Comparison of ENCODE assay signal across 8 cellular contexts in genomic region chr3:190696777-190697501, GRCh38.
A peak's percentile ranks its signal among the peaks of the same experiment; 100 is the strongest.
DNase-seq lines count a peak whose midpoint lies in the region; ATAC-seq and TF ChIP-seq lines count a peak whose summit lies in the region.

No MANE protein-coding gene starts in this region.

- H3K27me3 ChIP-seq in heart right ventricle (no peaks in the 10 kb centered on the region), Peyer's patch (no peaks in the 10 kb centered on the region), spleen (replicated peaks in 1 of 7) (peaks cover 0 to 7% (median 0%) of the 10 kb centered on the region in 7 donors)

- no peaks in the 10 kb centered on the region for H3K9me3 ChIP-seq in heart right ventricle
- H3K9me3 ChIP-seq in Peyer's patch, result no peaks in the 10 kb centered on the region
- no peaks in the 10 kb centered on the region for H3K9me3 ChIP-seq in spleen

- POLR2A ChIA-PET in HEK293T (lab: Yijun Ruan, JAX), result no interaction called here

- WGBS in heart right ventricle, 2 donors, result 38 to 43% methylated on average over 7 of the region's 7 CpGs
- WGBS in spleen, 5 donors, result 48 to 59% (median 54%) methylated on average over 7 of the region's 7 CpGs

- H3K27ac ChIP-seq in heart right ventricle (no peak overlapping the region), Peyer's patch (no peak overlapping the region), spleen (no peak overlapping the region)

- intact Hi-C loops in heart right ventricle (cut with DNase I), result loop anchor here in 7 of 10 donors (5.0 to 10.0 kb wide), 4 partner anchors 180 to 732 kb away; partner anchors contain the start of gene IL1RAP (in 4 of the 7)
- intact Hi-C loops in left ventricle myocardium superior (cut with micrococcal nuclease), result no loop called here
- intact Hi-C loops in spleen (cut with DNase I; ENCODE audit: low total_unique reads), result no loop called here

- peaks cover 0 to 17% (median 4%) of the 10 kb centered on the region in 9 donors for H3K4me1 ChIP-seq in heart right ventricle
- no peaks in the 10 kb centered on the region for H3K4me1 ChIP-seq in Peyer's patch
- peaks cover 0 to 10% (median 0%) of the 10 kb centered on the region in 6 donors for H3K4me1 ChIP-seq in spleen

- peak in 8 of 9 donors; percentile 36 to 68 (median 58) for TF ChIP-seq CTCF in heart right ventricle (IDR thresholded peaks at IDR 0.05)
- TF ChIP-seq CTCF in Peyer's patch (IDR thresholded peaks at IDR 0.05), result peak in 5 of 6 experiments; percentile 24 to 41 (median 33)
- peak; percentile 64 for TF ChIP-seq CTCF in foreskin fibroblast (IDR thresholded peaks at IDR 0.05; ENCODE audit: low read depth, low read length)
- TF ChIP-seq CTCF in spleen (IDR thresholded peaks at IDR 0.05 in 8 of 11, conservative IDR thresholded peaks at IDR 0.05 in 3 of 11), result peak in 7 of 11 experiments; percentile 6 to 46 (median 38)

- H3K4me3 ChIP-seq in heart right ventricle (peak overlapping the region in 1 of 10 donors; percentile 16), Peyer's patch (no peak overlapping the region), foreskin fibroblast (ENCODE audit: low read depth in 1 of 2, low read length in 2 of 2) (no peak overlapping the region), spleen (no peak overlapping the region)

- peak in 1 of 8 donors; percentile 9 for ATAC-seq in heart right ventricle
- no peak for ATAC-seq in left ventricle myocardium superior

- CTCF ChIA-PET in HEK293T (lab: Yijun Ruan, JAX), result interaction anchor here (0.5 to 1.4 kb wide), 7 partner anchors 42 to 735 kb away, joined by 3 to 5 read pairs (median 4); no protein-coding TSS in a partner anchor

- H3K36me3 ChIP-seq in heart right ventricle (no peaks in the 10 kb centered on the region), Peyer's patch (no peaks in the 10 kb centered on the region), spleen (no peaks in the 10 kb centered on the region)

- TF ChIP-seq POLR2A in Peyer's patch (IDR thresholded peaks at IDR 0.05) (no peak), spleen (IDR thresholded peaks at IDR 0.05) (no peak)

- no peak for DNase-seq in heart right ventricle
- no peak for DNase-seq in left ventricle myocardium superior
- DNase-seq in Peyer's patch, result no peak
- DNase-seq in foreskin fibroblast, result peak; percentile 10 to 46
- no peak for DNase-seq in spleen
- DNase-seq in NCI-H2227 treated with DMSO at 0.1 percent for 48 hours (lab: John Stamatoyannopoulos, UW), result no peak
- DNase-seq in stimulated activated naive CD4-positive, alpha-beta T cell treated with Interleukin-2 at 50 U/mL for 16 hours (lab: John Stamatoyannopoulos, UW), result no peak
- no peak for DNase-seq in HEK293T (ENCODE audit: extremely low spot score)

TF ChIP-seq in HEK293T, 16 proteins besides CTCF, POLR2A, EP300 and RAD21:
- TF ChIP-seq PKNOX1 (IDR thresholded peaks at IDR 0.05), result no peak
- no peak for TF ChIP-seq ELF4 (IDR thresholded peaks at IDR 0.05)
- no peak for TF ChIP-seq CTBP1 (IDR thresholded peaks at IDR 0.05; ENCODE audit: borderline replicate concordance)
- no peak for TF ChIP-seq TARDBP (IDR thresholded peaks at IDR 0.05)
- no peak for TF ChIP-seq ZNF384 (IDR thresholded peaks at IDR 0.05)
- no peak for TF ChIP-seq FOXA1 (IDR thresholded peaks at IDR 0.05)
- no peak for TF ChIP-seq SP1 (IDR thresholded peaks at IDR 0.05)
- no peak for TF ChIP-seq HDGF (IDR thresholded peaks at IDR 0.05; ENCODE audit: borderline replicate concordance)
- TF ChIP-seq ARNT (IDR thresholded peaks at IDR 0.05), result no peak

Comparison
In these comparisons a context has a peak if more than half of its experiments do, and no peak if none do; other contexts are left out.
1. intact Hi-C loops: an anchor here in heart right ventricle (5.0 to 10.0 kb wide); none called in left ventricle myocardium superior and spleen.
2. DNase-seq: peak in foreskin fibroblast (2 of 2); none in heart right ventricle (0 of 2), left ventricle myocardium superior (single experiment), Peyer's patch (0 of 3), spleen (single experiment), NCI-H2227 treated with DMSO at 0.1 percent for 48 hours (single experiment), stimulated activated naive CD4-positive, alpha-beta T cell treated with Interleukin-2 at 50 U/mL for 16 hours (single experiment) and HEK293T (single experiment).
3. Peak in every context shown above with its lines, with median percentiles within 50 percentile points of each other: CTCF ChIP-seq.